8 cellular contexts compared by ENCODE assay signal in the genomic region with DNA sequence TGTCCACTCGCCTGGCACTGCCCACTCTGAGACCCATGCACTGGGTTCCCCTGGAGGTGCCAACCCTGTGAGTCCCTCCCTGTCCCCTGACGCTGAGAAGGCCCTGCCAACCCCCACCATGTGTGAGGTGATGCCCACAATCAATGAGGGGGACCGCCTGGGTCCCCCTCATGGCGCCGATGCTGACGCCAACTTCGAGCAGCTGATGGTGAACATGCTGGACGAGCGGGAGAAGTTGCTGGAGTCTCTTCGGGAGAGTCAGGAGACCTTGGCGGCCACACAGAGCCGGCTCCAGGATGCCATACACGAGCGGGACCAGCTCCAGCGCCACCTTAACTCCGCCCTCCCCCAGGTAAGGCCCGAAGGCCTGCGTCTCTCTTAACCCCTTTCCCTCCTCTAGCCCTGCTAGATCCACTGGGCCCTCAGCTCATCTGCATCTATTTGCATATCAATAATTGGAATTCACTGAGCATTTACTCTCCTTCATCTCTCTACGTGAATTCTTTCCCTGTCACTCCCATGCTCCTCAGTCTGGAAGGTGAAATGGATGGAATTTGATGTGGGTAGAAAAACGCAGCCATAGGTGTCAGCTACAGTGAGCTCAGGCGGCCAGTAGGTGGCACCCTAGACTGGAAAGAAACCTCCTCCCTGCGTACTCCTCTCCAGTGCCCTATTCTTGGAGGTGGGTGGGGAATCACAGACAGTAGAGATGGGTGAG. TPM values are rescaled to one million over a fixed set of nuclear protein-coding genes. Genes with fewer than 3 reads are reported as not detected.
A peak's percentile ranks its signal among the peaks of the same experiment; 100 is the strongest.
DNase-seq lines count a peak whose midpoint lies in the region; ATAC-seq, FAIRE-seq and TF ChIP-seq lines count a peak whose summit lies in the region.

No MANE protein-coding gene starts in this region.

- ATAC-seq in HG02571 (IDR thresholded peaks at IDR 0.05; ENCODE audit: unreplicated experiment) = no peak

- CTCF ChIA-PET in RWPE1 (lab: Yijun Ruan, JAX) = interaction anchor here (0.6 to 6.6 kb wide), 56 partner anchors 9 to 1220 kb away, joined by 3 to 197 read pairs (median 5); partner anchors contain the start of genes ADORA1, MYBPH, PPFIA4 and TMEM183A

- POLR2A ChIA-PET in RWPE1 (lab: Yijun Ruan, JAX; ENCODE audit: low non-redundant PET) = no interaction called here

- TF ChIP-seq POLR2A in thyroid gland (IDR thresholded peaks at IDR 0.05) = no peak

- H3K36me3 ChIP-seq in osteoblast (ENCODE audit: insufficient read depth, low read length) (no peaks in the 10 kb centered on the region), thyroid gland (no peaks in the 10 kb centered on the region)

- peaks cover 12% of the 10 kb centered on the region for H3K36me3 Mint-ChIP-seq in activated T-helper 2 cell treated with anti-CD3 and anti-CD28 coated beads, Interferon-gamma antibody, Interleukin-2, Interleukin-4, amounts not matched to agents 10 μg/mL and 5 μg/mL and 100 μg/mL, durations not matched to agents 14 hours and 24 hours and 36 hours (ENCODE audit: low read depth)

- WGBS in thyroid gland, 2 donors = 45 to 65% methylated on average over 14 to 20 of the region's 22 CpGs

- H3K9me3 Mint-ChIP-seq in activated T-helper 2 cell treated with anti-CD3 and anti-CD28 coated beads, Interferon-gamma antibody, Interleukin-2, Interleukin-4, amounts not matched to agents 10 μg/mL and 5 μg/mL and 100 μg/mL, durations not matched to agents 14 hours and 24 hours and 36 hours = no peaks in the 10 kb centered on the region

- H3K4me3 Mint-ChIP-seq in activated T-helper 2 cell treated with anti-CD3 and anti-CD28 coated beads, Interferon-gamma antibody, Interleukin-2, Interleukin-4, amounts not matched to agents 10 μg/mL and 5 μg/mL and 100 μg/mL, durations not matched to agents 14 hours and 24 hours and 36 hours (ENCODE audit: low read depth) = no peak overlapping the region

- H3K4me3 ChIP-seq in osteoblast (ENCODE audit: insufficient read depth, low read length) = no peak overlapping the region
- H3K4me3 ChIP-seq in thyroid gland (replicated peaks in 1 of 3) = no peak overlapping the region

- H3K4me1 Mint-ChIP-seq in activated T-helper 2 cell treated with anti-CD3 and anti-CD28 coated beads, Interferon-gamma antibody, Interleukin-2, Interleukin-4, amounts not matched to agents 10 μg/mL and 5 μg/mL and 100 μg/mL, durations not matched to agents 14 hours and 24 hours and 36 hours (ENCODE audit: low read depth) = peaks cover 9% of the 10 kb centered on the region

- no peaks in the 10 kb centered on the region for H3K79me2 ChIP-seq in osteoblast (ENCODE audit: insufficient read depth, low read length)

- H2AFZ ChIP-seq in osteoblast (ENCODE audit: low read length) = no peak overlapping the region

- intact Hi-C loops in activated T-helper 2 cell treated with anti-CD3 and anti-CD28 coated beads, Interferon-gamma antibody, Interleukin-2, Interleukin-4, amounts not matched to agents 10 μg/mL and 5 μg/mL and 100 μg/mL, durations not matched to agents 14 hours and 24 hours and 36 hours (cut with micrococcal nuclease) = loop anchor here (1.0 kb wide), 2 partner anchors 133 to 177 kb away; no protein-coding TSS in a partner anchor
- intact Hi-C loops in thyroid gland (cut with DNase I) = no loop called here

- no peaks in the 10 kb centered on the region for H3K27me3 Mint-ChIP-seq in activated T-helper 2 cell treated with anti-CD3 and anti-CD28 coated beads, Interferon-gamma antibody, Interleukin-2, Interleukin-4, amounts not matched to agents 10 μg/mL and 5 μg/mL and 100 μg/mL, durations not matched to agents 14 hours and 24 hours and 36 hours (ENCODE audit: low read depth)

- no peaks in the 10 kb centered on the region for H3K9me3 ChIP-seq in osteoblast (ENCODE audit: low read depth, low read length)
- no peaks in the 10 kb centered on the region for H3K9me3 ChIP-seq in thyroid gland

- FAIRE-seq in frontal cortex (lab: Jason Lieb, UNC) = no peak

- DNase-seq in GDM1 (lab: John Stamatoyannopoulos, UW) (peak; percentile 38), Kasumi-1 (lab: John Stamatoyannopoulos, UW) (peak; percentile 83 to 86), RWPE1 (ENCODE audit: low spot score) (peak; percentile 89), frontal cortex (ENCODE audit: low spot score in 2 of 2) (peak; percentile 63 to 79), osteoblast (ENCODE audit: insufficient read length, low spot score, missing footprints) (peak; percentile 95), thyroid gland (peak; percentile 70 to 71)
- peak; percentile 44 for DNase-seq in activated T-helper 2 cell treated with anti-CD3 and anti-CD28 coated beads, Interferon-gamma antibody, Interleukin-2, Interleukin-4, amounts not matched to agents 10 μg/mL and 5 μg/mL and 100 μg/mL, durations not matched to agents 14 hours and 24 hours and 36 hours (ENCODE audit: low spot score)

- H3K27ac ChIP-seq in RWPE1 (peak overlapping the region; percentile 69), osteoblast (ENCODE audit: low read depth, low read length) (no peak overlapping the region), thyroid gland (no peak overlapping the region)

- H3K4me1 ChIP-seq in osteoblast (ENCODE audit: insufficient read depth, low read length) = peaks cover 17% of the 10 kb centered on the region
- no peaks in the 10 kb centered on the region for H3K4me1 ChIP-seq in thyroid gland

- H3K27ac Mint-ChIP-seq in activated T-helper 2 cell treated with anti-CD3 and anti-CD28 coated beads, Interferon-gamma antibody, Interleukin-2, Interleukin-4, amounts not matched to agents 10 μg/mL and 5 μg/mL and 100 μg/mL, durations not matched to agents 14 hours and 24 hours and 36 hours = no peak overlapping the region

- no peaks in the 10 kb centered on the region for H3K27me3 ChIP-seq in osteoblast (ENCODE audit: insufficient read depth, low read length)
- H3K27me3 ChIP-seq in thyroid gland = no peaks in the 10 kb centered on the region

- no peaks in the 10 kb centered on the region for H4K20me1 ChIP-seq in osteoblast (ENCODE audit: insufficient read depth, low read length)

- TF ChIP-seq CTCF in RWPE1 (conservative IDR thresholded peaks at IDR 0.05; ENCODE audit: low read depth) = peak; percentile 91
- peak; percentile 99 for TF ChIP-seq CTCF in osteoblast (IDR thresholded peaks at IDR 0.05; ENCODE audit: extremely low read depth, low read depth, low read length)
- peak in 5 of 6 experiments; percentile 57 to 87 (median 81) for TF ChIP-seq CTCF in thyroid gland (IDR thresholded peaks at IDR 0.05)

- no peak overlapping the region for H3K4me2 ChIP-seq in osteoblast (ENCODE audit: insufficient read depth, low read length)

RNA-seq across cellular contexts. Expression of gene PPFIA4, which starts 12.8 kb away (rescaled TPM):
- 33.4 and 35.1 TPM in 2 replicates for total RNA-seq in activated T-helper 2 cell treated with anti-CD3 and anti-CD28 coated beads, Interferon-gamma antibody, Interleukin-2, Interleukin-4, amounts not matched to agents 10 μg/mL and 5 μg/mL and 100 μg/mL, durations not matched to agents 14 hours and 24 hours and 36 hours
- total RNA-seq in frontal cortex (12.6 TPM), osteoblast (8.0 and 10.9 TPM in 2 replicates), thyroid gland (1 to 10 TPM in 3 of 4 donors, under 1 TPM in 1; 0.54 to 3.0 (median 2.1) TPM)

RNA-seq across cellular contexts. Expression of gene TMEM183A, which starts 31.9 kb away (rescaled TPM):
- total RNA-seq in activated T-helper 2 cell treated with anti-CD3 and anti-CD28 coated beads, Interferon-gamma antibody, Interleukin-2, Interleukin-4, amounts not matched to agents 10 μg/mL and 5 μg/mL and 100 μg/mL, durations not matched to agents 14 hours and 24 hours and 36 hours = 74.7 and 75.8 TPM in 2 replicates
- total RNA-seq in frontal cortex = 147 TPM
- total RNA-seq in osteoblast = 116 and 118 TPM in 2 replicates
- 10 to 100 TPM; 71.0 to 93.9 (median 84.2) TPM for total RNA-seq in thyroid gland

RNA-seq across cellular contexts. Expression of gene MYOG, which starts 46.8 kb away (rescaled TPM):
- total RNA-seq in activated T-helper 2 cell treated with anti-CD3 and anti-CD28 coated beads, Interferon-gamma antibody, Interleukin-2, Interleukin-4, amounts not matched to agents 10 μg/mL and 5 μg/mL and 100 μg/mL, durations not matched to agents 14 hours and 24 hours and 36 hours = not detected in 2 replicates
- total RNA-seq in frontal cortex = under 0.01 TPM
- not detected in 2 replicates for total RNA-seq in osteoblast
- not detected for total RNA-seq in thyroid gland

Comparison
In these comparisons a context has a peak if more than half of its experiments do, and no peak if none do; other contexts are left out.
1. DNase-seq: peak in every context shown above with its lines; median percentile 95 in osteoblast; 89 in RWPE1; 84 in Kasumi-1; 71 in frontal cortex; 70 in thyroid gland; 44 in activated T-helper 2 cell treated with anti-CD3 and anti-CD28 coated beads, Interferon-gamma antibody, Interleukin-2, Interleukin-4, amounts not matched to agents 10 μg/mL and 5 μg/mL and 100 μg/mL, durations not matched to agents 14 hours and 24 hours and 36 hours; 38 in GDM1.